ENCODE assay signal across 18 cellular contexts in the genomic region with DNA sequence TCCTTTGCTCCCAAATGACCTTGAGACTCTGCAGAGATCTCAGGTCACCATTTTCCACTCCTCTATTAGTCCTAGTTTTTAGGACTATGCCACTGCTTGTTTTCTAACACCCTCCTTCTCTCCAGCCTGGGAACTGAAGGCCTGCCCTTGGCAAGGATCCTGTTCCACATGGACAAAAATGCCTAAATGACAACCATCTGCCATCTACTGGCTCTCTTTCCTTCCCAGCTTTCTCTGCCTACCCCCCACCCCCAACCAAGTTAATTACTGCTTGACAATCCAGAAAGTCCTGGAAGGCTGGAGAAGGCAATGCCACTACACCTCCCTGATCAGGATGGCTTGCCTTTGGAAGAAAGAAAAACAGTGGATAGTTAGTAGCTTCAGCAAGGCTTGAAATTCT. TPM values are rescaled to one million over a fixed set of nuclear protein-coding genes. Genes with fewer than 3 reads are reported as not detected.
"Had no signal": no experiment of that assay in that cellular context is flagged by ENCODE, and none has a peak within 500 bp of the region (broad histone marks: within the 10 kb centered on the region; RNA-seq: fewer than 3 reads in every experiment).

No MANE protein-coding gene starts in this region.

- H3K4me3 Mint-ChIP-seq: activated CD4-positive, alpha-beta T cell treated with anti-CD3 and anti-CD28 coated beads, Interleukin-2, amount 10 ng/mL, durations not matched to agents 7 days and 5 days; activated naive CD8-positive, alpha-beta T cell treated with anti-CD3 and anti-CD28 coated beads, Interleukin-2, amount 10 ng/mL, durations not matched to agents 7 days and 5 days; dendritic cell treated with granulocyte-macrophage colony-stimulating factor and Interleukin-4, amounts not matched to agents 40 ng/mL and 50 ng/mL, for 4 days; natural killer cell; stimulated activated memory B cell treated with anti-CD40 and anti-IgM and Interleukin-4, amounts not matched to agents 10 μg/mL and 1 μg/mL and 100 μg/mL, for 72 hours had no signal

- H3K4me1 ChIP-seq: foreskin keratinocyte had no signal

- H3K27ac ChIP-seq: foreskin keratinocyte had no signal

- H3K9me3 Mint-ChIP-seq: activated CD4-positive, alpha-beta T cell treated with anti-CD3 and anti-CD28 coated beads, Interleukin-2, amount 10 ng/mL, durations not matched to agents 7 days and 5 days; activated naive CD8-positive, alpha-beta T cell treated with anti-CD3 and anti-CD28 coated beads, Interleukin-2, amount 10 ng/mL, durations not matched to agents 7 days and 5 days; dendritic cell treated with granulocyte-macrophage colony-stimulating factor and Interleukin-4, amounts not matched to agents 40 ng/mL and 50 ng/mL, for 4 days; stimulated activated memory B cell treated with anti-CD40 and anti-IgM and Interleukin-4, amounts not matched to agents 10 μg/mL and 1 μg/mL and 100 μg/mL, for 72 hours had no signal

- H3K36me3 Mint-ChIP-seq: activated naive CD8-positive, alpha-beta T cell treated with anti-CD3 and anti-CD28 coated beads, Interleukin-2, amount 10 ng/mL, durations not matched to agents 7 days and 5 days; natural killer cell; stimulated activated memory B cell treated with anti-CD40 and anti-IgM and Interleukin-4, amounts not matched to agents 10 μg/mL and 1 μg/mL and 100 μg/mL, for 72 hours had no signal

- H3K4me1 Mint-ChIP-seq: activated CD4-positive, alpha-beta T cell treated with anti-CD3 and anti-CD28 coated beads, Interleukin-2, amount 10 ng/mL, durations not matched to agents 7 days and 5 days; activated naive CD8-positive, alpha-beta T cell treated with anti-CD3 and anti-CD28 coated beads, Interleukin-2, amount 10 ng/mL, durations not matched to agents 7 days and 5 days; natural killer cell; stimulated activated memory B cell treated with anti-CD40 and anti-IgM and Interleukin-4, amounts not matched to agents 10 μg/mL and 1 μg/mL and 100 μg/mL, for 72 hours had no signal

- H3K27ac Mint-ChIP-seq: activated CD4-positive, alpha-beta T cell treated with anti-CD3 and anti-CD28 coated beads, Interleukin-2, amount 10 ng/mL, durations not matched to agents 7 days and 5 days; activated naive CD8-positive, alpha-beta T cell treated with anti-CD3 and anti-CD28 coated beads, Interleukin-2, amount 10 ng/mL, durations not matched to agents 7 days and 5 days; dendritic cell treated with granulocyte-macrophage colony-stimulating factor and Interleukin-4, amounts not matched to agents 40 ng/mL and 50 ng/mL, for 4 days; natural killer cell; stimulated activated memory B cell treated with anti-CD40 and anti-IgM and Interleukin-4, amounts not matched to agents 10 μg/mL and 1 μg/mL and 100 μg/mL, for 72 hours had no signal

- ATAC-seq: foreskin keratinocyte; natural killer cell; stimulated activated memory B cell treated with anti-CD40 and anti-IgM and Interleukin-4, amounts not matched to agents 10 μg/mL and 1 μg/mL and 100 μg/mL, for 72 hours had no signal

- DNase-seq: activated CD4-positive, alpha-beta T cell treated with anti-CD3 and anti-CD28 coated beads, Interleukin-2, amount 10 ng/mL, durations not matched to agents 7 days and 5 days; activated CD4-positive, CD25-positive, alpha-beta regulatory T cell; activated CD8-positive, alpha-beta memory T cell treated with anti-CD3 and anti-CD28 coated beads for 24 hours; activated naive CD4-positive, alpha-beta T cell; activated naive CD8-positive, alpha-beta T cell treated with anti-CD3 and anti-CD28 coated beads, Interleukin-2, amount 10 ng/mL, durations not matched to agents 7 days and 5 days; anterior cingulate cortex; cerebellar nuclear complex; effector memory CD4-positive, alpha-beta T cell; foreskin keratinocyte; glutamatergic neuron; kidney glomerular epithelial cell; mesenchymal stem cell; natural killer cell; occipital lobe had no signal

- H3K27me3 Mint-ChIP-seq: activated CD4-positive, alpha-beta T cell treated with anti-CD3 and anti-CD28 coated beads, Interleukin-2, amount 10 ng/mL, durations not matched to agents 7 days and 5 days; dendritic cell treated with granulocyte-macrophage colony-stimulating factor and Interleukin-4, amounts not matched to agents 40 ng/mL and 50 ng/mL, for 4 days had no signal

RNA-seq across cellular contexts. Expression of a gene that starts 44.8 kb away (rescaled TPM):
- total RNA-seq: activated CD4-positive, alpha-beta T cell treated with anti-CD3 and anti-CD28 coated beads, Interleukin-2, amount 10 ng/mL, durations not matched to agents 7 days and 5 days; activated naive CD8-positive, alpha-beta T cell treated with anti-CD3 and anti-CD28 coated beads, Interleukin-2, amount 10 ng/mL, durations not matched to agents 7 days and 5 days; foreskin keratinocyte; liver; natural killer cell; posterior vena cava had no signal
